Comparison of ENCODE assay signal across 10 cellular contexts in genomic region chr1:155466996-155467395, GRCh38.
DNase-seq lines count a peak whose midpoint lies in the region; ATAC-seq and TF ChIP-seq lines count a peak whose summit lies in the region.
"Had no signal": no experiment of that assay in that cellular context is flagged by ENCODE, and none has a peak within 500 bp of the region (broad histone marks: within the 10 kb centered on the region; RNA-seq: fewer than 3 reads in every experiment).

No MANE protein-coding gene starts in this region.

- H3K79me2 ChIP-seq in SK-N-SH (ENCODE audit: insufficient read depth): peaks cover 81% of the 10 kb centered on the region

- no peak for TF ChIP-seq CTCF in SK-N-SH (IDR thresholded peaks at IDR 0.05)

- H3K27me3 ChIP-seq in SK-N-SH (ENCODE audit: insufficient read depth): no peaks in the 10 kb centered on the region

- ATAC-seq in HG03521 (IDR thresholded peaks at IDR 0.05; ENCODE audit: unreplicated experiment) (no peak), HG02588 (IDR thresholded peaks at IDR 0.05; ENCODE audit: unreplicated experiment) (no peak)
- ATAC-seq: K562 had no signal

- H3K9me2 ChIP-seq in SK-N-SH: no peaks in the 10 kb centered on the region

- no peak for TF ChIP-seq RAD21 in SK-N-SH (IDR thresholded peaks at IDR 0.05; ENCODE audit: low read length)

- TF ChIP-seq EP300 in SK-N-SH (IDR thresholded peaks at IDR 0.05; ENCODE audit: borderline replicate concordance in 1 of 2, low read depth in 1 of 2, low read length in 1 of 2): no peak

- peaks cover 7 to 15% of the 10 kb centered on the region in 2 experiments for H3K36me3 ChIP-seq in SK-N-SH (replicated peaks in 1 of 2; ENCODE audit: control insufficient read depth in 1 of 2, insufficient read depth in 2 of 2, low read length in 1 of 2)

- peaks cover 42% of the 10 kb centered on the region for H3K36me3 Mint-ChIP-seq in T-helper 2 cell treated with Interferon-gamma antibody and Interleukin-4, amounts not matched to agents 5 μg/mL and 100 μg/mL, for 36 hours (ENCODE audit: low read depth)

- H3K4me1 ChIP-seq in SK-N-SH (ENCODE audit: control insufficient read depth in 1 of 2, insufficient read depth in 2 of 2, low read depth in 1 of 2, low read length in 1 of 2): peaks cover 33 to 37% of the 10 kb centered on the region in 2 experiments; a peak in 3 of 4 replicates

- CTCF ChIA-PET in SK-N-SH (lab: Yijun Ruan, JAX): interaction anchor here (0.7 to 1.6 kb wide), 3 partner anchors 28 to 72 kb away, joined by 3 to 4 read pairs (median 3); no protein-coding TSS in a partner anchor

- H3K4me3 ChIP-seq in SK-N-SH (ENCODE audit: low read depth in 2 of 2, low read length in 1 of 2) (no peak overlapping the region), skeletal muscle cell (ENCODE audit: low read depth, low read length) (no peak overlapping the region)
- H3K4me3 ChIP-seq: K562 had no signal

- H3F3A ChIP-seq in SK-N-SH (replicated peaks; ENCODE audit: insufficient read depth): peaks cover 50% of the 10 kb centered on the region

- peaks cover 39% of the 10 kb centered on the region for H3K4me1 Mint-ChIP-seq in T-helper 2 cell treated with Interferon-gamma antibody and Interleukin-4, amounts not matched to agents 5 μg/mL and 100 μg/mL, for 36 hours (ENCODE audit: low read depth)

- H3K9me3 ChIP-seq in SK-N-SH: no peaks in the 10 kb centered on the region

- no peaks in the 10 kb centered on the region for H3K27me3 Mint-ChIP-seq in T-helper 2 cell treated with Interferon-gamma antibody and Interleukin-4, amounts not matched to agents 5 μg/mL and 100 μg/mL, for 36 hours (ENCODE audit: low read depth)

- H3K27ac ChIP-seq in SK-N-SH (ENCODE audit: low read depth in 2 of 2, low read length in 1 of 2): peak overlapping the region; percentile 75 to 97

- 0 out of 2 replicates have a peak, but pooled peaks cover 4% of the 10 kb centered on the region for H4K20me1 ChIP-seq in SK-N-SH (ENCODE audit: insufficient read depth)

- POLR2A ChIA-PET in SK-N-SH (lab: Yijun Ruan, JAX): no interaction called here

- no peak overlapping the region for H2AFZ ChIP-seq in SK-N-SH (ENCODE audit: low read depth)

- peak overlapping the region; percentile 19 for H3K4me3 Mint-ChIP-seq in T-helper 2 cell treated with Interferon-gamma antibody and Interleukin-4, amounts not matched to agents 5 μg/mL and 100 μg/mL, for 36 hours

- no peak for DNase-seq in T-helper 2 cell treated with Interferon-gamma antibody and Interleukin-4, amounts not matched to agents 5 μg/mL and 100 μg/mL, for 36 hours (ENCODE audit: low spot score)
- DNase-seq in T-helper 2 cell (no peak), SK-N-SH (no peak), fibroblast of peridontal ligament (ENCODE audit: extremely low read depth) (peak; percentile 71), skeletal muscle cell (ENCODE audit: low read depth) (peak; percentile 60), retina (no peak)
- DNase-seq: 8988T had no signal

- H3K27ac Mint-ChIP-seq in T-helper 2 cell treated with Interferon-gamma antibody and Interleukin-4, amounts not matched to agents 5 μg/mL and 100 μg/mL, for 36 hours: peak overlapping the region; percentile 47

- peaks cover 7% of the 10 kb centered on the region for H3K9me3 Mint-ChIP-seq in T-helper 2 cell treated with Interferon-gamma antibody and Interleukin-4, amounts not matched to agents 5 μg/mL and 100 μg/mL, for 36 hours

- H3K9ac ChIP-seq in SK-N-SH: peak overlapping the region; percentile 51; the same call in 1 of the 2 replicates

- peak overlapping the region; percentile 49 for H3K4me2 ChIP-seq in SK-N-SH

TF ChIP-seq in SK-N-SH, 30 proteins besides CTCF, POLR2A, EP300 and RAD21 (continues in another document):
- TF ChIP-seq TCF12 (IDR thresholded peaks at IDR 0.05) (peak; percentile 66), RFX5 (IDR thresholded peaks at IDR 0.05; ENCODE audit: low read length) (no peak), MEF2A (IDR thresholded peaks at IDR 0.05; ENCODE audit: borderline replicate concordance, low read depth) (peak; percentile 21; the same call in 1 of the 2 replicates), PBX3 (IDR thresholded peaks at IDR 0.05) (0 out of 2 replicates have a peak, but pooled peaks have one; percentile 7), MXI1 (IDR thresholded peaks at IDR 0.05; ENCODE audit: low read depth, low read length) (no peak), IRF3 (IDR thresholded peaks at IDR 0.05; ENCODE audit: low read depth, low read length) (no peak), CHD2 (IDR thresholded peaks at IDR 0.05; ENCODE audit: low read length, partially characterized antibody) (no peak), FOXM1 (IDR thresholded peaks at IDR 0.05; ENCODE audit: low read depth) (no peak), FOXJ3 (CRISPR knock-in tag; IDR thresholded peaks at IDR 0.05) (no peak), RCOR1 (IDR thresholded peaks at IDR 0.05; ENCODE audit: low read length) (no peak), ZBTB33 (IDR thresholded peaks at IDR 0.05; ENCODE audit: borderline replicate concordance, low read depth) (no peak), JUND (IDR thresholded peaks at IDR 0.05) (peak; percentile 34; the same call in 1 of the 2 replicates), FOSL2 (IDR thresholded peaks at IDR 0.05; ENCODE audit: borderline replicate concordance, low read depth) (peak; percentile 60; the same call in 1 of the 2 replicates), RXRA (IDR thresholded peaks at IDR 0.05; ENCODE audit: borderline replicate concordance, low read depth) (0 out of 2 replicates have a peak, but pooled peaks have one; percentile 18), GATA2 (CRISPR knock-in tag; IDR thresholded peaks at IDR 0.05) (no peak), SMC3 (IDR thresholded peaks at IDR 0.05; ENCODE audit: low read depth, low read length) (no peak)
- TF ChIP-seq, protein P1, sequence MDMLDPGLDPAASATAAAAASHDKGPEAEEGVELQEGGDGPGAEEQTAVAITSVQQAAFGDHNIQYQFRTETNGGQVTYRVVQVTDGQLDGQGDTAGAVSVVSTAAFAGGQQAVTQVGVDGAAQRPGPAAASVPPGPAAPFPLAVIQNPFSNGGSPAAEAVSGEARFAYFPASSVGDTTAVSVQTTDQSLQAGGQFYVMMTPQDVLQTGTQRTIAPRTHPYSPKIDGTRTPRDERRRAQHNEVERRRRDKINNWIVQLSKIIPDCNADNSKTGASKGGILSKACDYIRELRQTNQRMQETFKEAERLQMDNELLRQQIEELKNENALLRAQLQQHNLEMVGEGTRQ (IDR thresholded peaks at IDR 0.05; ENCODE audit: borderline replicate concordance, low read depth, low read length): no peak

Comparison
In these comparisons a context has a peak if more than half of its experiments do, and no peak if none do; other contexts are left out.
1. DNase-seq: peak in fibroblast of peridontal ligament (single experiment) and skeletal muscle cell (single experiment); none in T-helper 2 cell treated with Interferon-gamma antibody and Interleukin-4, amounts not matched to agents 5 μg/mL and 100 μg/mL, for 36 hours (single experiment), T-helper 2 cell (0 of 5), SK-N-SH (single experiment) and retina (single experiment).